ENCODE assay signal across 17 cellular contexts in genomic region chr15:92500023-92500630, GRCh38.
A peak's percentile ranks its signal among the peaks of the same experiment; 100 is the strongest.
DNase-seq lines count a peak whose midpoint lies in the region; ATAC-seq and TF ChIP-seq lines count a peak whose summit lies in the region.
"Had no signal": no experiment of that assay in that cellular context is flagged by ENCODE, and none has a peak within 500 bp of the region (broad histone marks: within the 10 kb centered on the region; RNA-seq: fewer than 3 reads in every experiment).

No MANE protein-coding gene starts in this region.

- no peaks in the 10 kb centered on the region for H3K9me2 ChIP-seq in SK-N-SH

- no peak overlapping the region for H3K4me3 ChIP-seq in SK-N-SH (ENCODE audit: low read depth in 2 of 2, low read length in 1 of 2)
- H3K4me3 ChIP-seq: BLaER1 treated with 17β-estradiol and CSF1 and Interleukin-3, amounts not matched to agents 10 nM and 100 nM; Peyer's patch had no signal

- H3K9ac ChIP-seq in SK-N-SH: no peak overlapping the region
- H3K9ac ChIP-seq: BLaER1 treated with 17β-estradiol and CSF1 and Interleukin-3, amounts not matched to agents 10 nM and 100 nM had no signal

- peaks cover 0 to 13% of the 10 kb centered on the region in 2 experiments; a peak in 2 of 4 replicates for H3K4me1 ChIP-seq in SK-N-SH (ENCODE audit: control insufficient read depth in 1 of 2, insufficient read depth in 2 of 2, low read depth in 1 of 2, low read length in 1 of 2)
- H3K4me1 ChIP-seq: Peyer's patch had no signal

- no peaks in the 10 kb centered on the region for H3K36me3 Mint-ChIP-seq in nephron (ENCODE audit: low read depth)
- H3K36me3 Mint-ChIP-seq: CD8-positive, alpha-beta T cell; T-cell had no signal

- H4K20me1 ChIP-seq in SK-N-SH (ENCODE audit: insufficient read depth): no peaks in the 10 kb centered on the region
- H4K20me1 ChIP-seq: BLaER1 treated with 17β-estradiol and CSF1 and Interleukin-3, amounts not matched to agents 10 nM and 100 nM had no signal

- H3K27ac ChIP-seq in SK-N-SH (ENCODE audit: low read depth in 2 of 2, low read length in 1 of 2): peak overlapping the region in 1 of 2 experiments; percentile 47; a peak in 1 of 4 replicates
- H3K27ac ChIP-seq: BLaER1 treated with 17β-estradiol and CSF1 and Interleukin-3, amounts not matched to agents 10 nM and 100 nM; Peyer's patch had no signal

- POLR2A ChIA-PET in SK-N-SH (lab: Yijun Ruan, JAX): no interaction called here

- no peak for TF ChIP-seq RAD21 in SK-N-SH (IDR thresholded peaks at IDR 0.05; ENCODE audit: low read length)

- no peaks in the 10 kb centered on the region for H3K36me3 ChIP-seq in SK-N-SH (replicated peaks in 1 of 2; ENCODE audit: control insufficient read depth in 1 of 2, insufficient read depth in 2 of 2, low read length in 1 of 2)
- H3K36me3 ChIP-seq: BLaER1 treated with 17β-estradiol and CSF1 and Interleukin-3, amounts not matched to agents 10 nM and 100 nM; Peyer's patch had no signal

- no peaks in the 10 kb centered on the region for H3F3A ChIP-seq in SK-N-SH (replicated peaks; ENCODE audit: insufficient read depth)

- H3K27me3 Mint-ChIP-seq in nephron (ENCODE audit: low read depth): peaks cover 4% of the 10 kb centered on the region

- no peaks in the 10 kb centered on the region for H3K9me3 Mint-ChIP-seq in nephron
- H3K9me3 Mint-ChIP-seq: CD8-positive, alpha-beta T cell; H9; T-cell had no signal

- TF ChIP-seq CTCF in SK-N-SH (IDR thresholded peaks at IDR 0.05) (no peak), nephron (IDR thresholded peaks at IDR 0.05; ENCODE audit: unreplicated experiment in 3 of 3) (no peak)

- no peaks in the 10 kb centered on the region for H3K9me3 ChIP-seq in SK-N-SH
- H3K9me3 ChIP-seq: BLaER1 treated with 17β-estradiol and CSF1 and Interleukin-3, amounts not matched to agents 10 nM and 100 nM; Peyer's patch had no signal

- peak overlapping the region in 1 of 3 experiments; percentile 45 for H3K4me3 Mint-ChIP-seq in nephron
- H3K4me3 Mint-ChIP-seq: CD8-positive, alpha-beta T cell; H9; T-cell had no signal

- peaks cover 57% of the 10 kb centered on the region for H3K4me1 Mint-ChIP-seq in nephron

- peak overlapping the region in 2 of 3 experiments; percentile 30 to 46 for H3K27ac Mint-ChIP-seq in nephron
- H3K27ac Mint-ChIP-seq: CD8-positive, alpha-beta T cell; H9; T-cell had no signal

- WGBS in SK-N-SH (ENCODE audit: low lambda C conversion rate): 16% methylated on average over 9 of the region's 9 CpGs

- CTCF ChIA-PET in SK-N-SH (lab: Yijun Ruan, JAX): interaction anchor here (0.8 to 1.3 kb wide), 2 partner anchors 21 to 402 kb away, joined by 3 to 4 read pairs; no protein-coding TSS in a partner anchor

- H2AFZ ChIP-seq in SK-N-SH (ENCODE audit: low read depth): no peak overlapping the region

- TF ChIP-seq EP300 in SK-N-SH (IDR thresholded peaks at IDR 0.05; ENCODE audit: borderline replicate concordance in 1 of 2, low read depth in 1 of 2, low read length in 1 of 2): no peak

- H3K79me2 ChIP-seq in SK-N-SH (ENCODE audit: insufficient read depth): no peaks in the 10 kb centered on the region

- peak; percentile 52 for DNase-seq in SK-N-SH
- peak; percentile 80 for DNase-seq in SK-N-DZ (ENCODE audit: low spot score)
- DNase-seq in RPMI8226: no peak
- DNase-seq: Calu3; CD8-positive, alpha-beta T cell; H9; KG1; NCI-H1417 treated with DMSO at 0.1 percent for 48 hours; NCI-H187 treated with DMSO at 0.1 percent for 48 hours; Peyer's patch; T-cell had no signal

- no peak overlapping the region for H3K4me2 ChIP-seq in SK-N-SH
- H3K4me2 ChIP-seq: BLaER1 treated with 17β-estradiol and CSF1 and Interleukin-3, amounts not matched to agents 10 nM and 100 nM had no signal

- ATAC-seq in SK-N-SH treated with all-trans-retinoic acid at 6 μM for 48 hours: no peak
- ATAC-seq in HG03095 (IDR thresholded peaks at IDR 0.05; ENCODE audit: unreplicated experiment): no peak
- ATAC-seq in HG03571 (IDR thresholded peaks at IDR 0.05; ENCODE audit: unreplicated experiment): no peak
- ATAC-seq: CD8-positive, alpha-beta T cell; Right ventricle myocardium inferior; T-cell had no signal

- no peaks in the 10 kb centered on the region for H3K27me3 ChIP-seq in SK-N-SH (ENCODE audit: insufficient read depth)
- H3K27me3 ChIP-seq: BLaER1 treated with 17β-estradiol and CSF1 and Interleukin-3, amounts not matched to agents 10 nM and 100 nM; Peyer's patch had no signal

TF ChIP-seq in SK-N-SH, 30 proteins besides CTCF, POLR2A, EP300 and RAD21 (continues in another document):
- TF ChIP-seq FOSL2 (IDR thresholded peaks at IDR 0.05; ENCODE audit: borderline replicate concordance, low read depth): no peak
- TF ChIP-seq USF1 (IDR thresholded peaks at IDR 0.05; ENCODE audit: borderline replicate concordance, low read depth): no peak
- no peak for TF ChIP-seq ELF1 (IDR thresholded peaks at IDR 0.05)
- no peak for TF ChIP-seq SMC3 (IDR thresholded peaks at IDR 0.05; ENCODE audit: low read depth, low read length)
- TF ChIP-seq RFX5 (IDR thresholded peaks at IDR 0.05; ENCODE audit: low read length): no peak
- no peak for TF ChIP-seq POLR2AphosphoS5 (IDR thresholded peaks at IDR 0.05; ENCODE audit: low read depth, low read length)
- no peak for TF ChIP-seq NFIC (IDR thresholded peaks at IDR 0.05; ENCODE audit: borderline replicate concordance)
- no peak for TF ChIP-seq RCOR1 (IDR thresholded peaks at IDR 0.05; ENCODE audit: low read length)
- no peak for TF ChIP-seq NRF1 (IDR thresholded peaks at IDR 0.05; ENCODE audit: low read depth, low read length)
- TF ChIP-seq GABPA (IDR thresholded peaks at IDR 0.05; ENCODE audit: low read depth): no peak
- TF ChIP-seq SIN3A (IDR thresholded peaks at IDR 0.05; ENCODE audit: borderline replicate concordance, low read depth, low read length): no peak
- TF ChIP-seq GATA2 (CRISPR knock-in tag; IDR thresholded peaks at IDR 0.05): peak; percentile 73
- TF ChIP-seq MXI1 (IDR thresholded peaks at IDR 0.05; ENCODE audit: low read depth, low read length): peak; percentile 18; the same call in 1 of the 2 replicates
- no peak for TF ChIP-seq PBX3 (IDR thresholded peaks at IDR 0.05)
- no peak for TF ChIP-seq MEF2A (IDR thresholded peaks at IDR 0.05; ENCODE audit: borderline replicate concordance, low read depth)
- no peak for TF ChIP-seq FOXM1 (IDR thresholded peaks at IDR 0.05; ENCODE audit: low read depth)
- TF ChIP-seq JUND (IDR thresholded peaks at IDR 0.05): no peak

TF ChIP-seq in SK-N-SH treated with all-trans-retinoic acid at 6 μM for 48 hours, 23 proteins besides CTCF, POLR2A, EP300 and RAD21:
- TF ChIP-seq ARNTL (CRISPR knock-in tag; IDR thresholded peaks at IDR 0.05; ENCODE audit: borderline replicate concordance, low read depth) (no peak), BACH2 (CRISPR knock-in tag; IDR thresholded peaks at IDR 0.05; ENCODE audit: borderline replicate concordance) (no peak), ISL1 (CRISPR knock-in tag; IDR thresholded peaks at IDR 0.05) (no peak), RARB (CRISPR knock-in tag; IDR thresholded peaks at IDR 0.05) (no peak), TCF4 (CRISPR knock-in tag; IDR thresholded peaks at IDR 0.05; ENCODE audit: borderline replicate concordance) (no peak), CSRNP3 (CRISPR knock-in tag; IDR thresholded peaks at IDR 0.05) (no peak), TOX (CRISPR knock-in tag; IDR thresholded peaks at IDR 0.05; ENCODE audit: borderline replicate concordance) (no peak), TSHZ2 (CRISPR knock-in tag; IDR thresholded peaks at IDR 0.05) (no peak), ZNF70 (CRISPR knock-in tag; IDR thresholded peaks at IDR 0.05) (no peak), ZFP30 (CRISPR knock-in tag; IDR thresholded peaks at IDR 0.05) (no peak), ZNF8 (CRISPR knock-in tag; IDR thresholded peaks at IDR 0.05) (no peak), ZNF565 (CRISPR knock-in tag; conservative IDR thresholded peaks at IDR 0.05; ENCODE audit: low read depth) (no peak)
